Comparison of ENCODE assay signal across 15 cellular contexts in the genomic region with DNA sequence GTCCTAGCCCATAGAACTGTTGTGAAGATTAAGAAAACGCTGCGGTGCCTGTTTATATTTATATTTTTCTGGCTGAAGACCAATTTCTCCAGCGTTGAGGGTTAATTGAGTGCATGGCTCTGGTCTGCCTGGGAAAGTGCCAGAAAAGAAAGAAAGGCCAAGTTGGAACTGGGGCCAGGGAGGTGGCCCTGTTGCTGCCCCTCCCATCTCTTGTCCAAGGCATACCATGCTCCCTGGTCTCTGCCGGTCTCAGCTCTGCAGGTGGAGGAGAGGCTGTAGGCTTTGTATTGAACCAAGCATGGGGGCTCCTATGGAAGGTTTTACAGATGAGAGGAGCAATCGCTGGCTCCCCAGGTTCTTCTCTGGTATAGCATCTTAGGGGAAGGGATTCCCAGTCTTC.
DNase-seq lines count a peak whose midpoint lies in the region; ATAC-seq, FAIRE-seq and TF ChIP-seq lines count a peak whose summit lies in the region.
"Had no signal": no experiment of that assay in that cellular context is flagged by ENCODE, and none has a peak within 500 bp of the region (broad histone marks: within the 10 kb centered on the region; RNA-seq: fewer than 3 reads in every experiment).

No MANE protein-coding gene starts in this region.

- no peaks in the 10 kb centered on the region for H3K27me3 ChIP-seq in BE2C
- no peaks in the 10 kb centered on the region for H3K27me3 ChIP-seq in CD4-positive, alpha-beta T cell (ENCODE audit: control insufficient read depth, insufficient read depth, low read length)
- peaks cover 51% of the 10 kb centered on the region for H3K27me3 ChIP-seq in foreskin keratinocyte
- no peaks in the 10 kb centered on the region for H3K27me3 ChIP-seq in GM23338 (ENCODE audit: insufficient read depth)

- no peak for TF ChIP-seq POLR2A in GM12892 (IDR thresholded peaks at IDR 0.05; ENCODE audit: low read depth, low read length)

- H3F3A ChIP-seq in GM23338 (replicated peaks; ENCODE audit: low read depth), result no peaks in the 10 kb centered on the region

- H3K36me3 ChIP-seq in BE2C (no peaks in the 10 kb centered on the region), GM23338 (ENCODE audit: insufficient read depth) (no peaks in the 10 kb centered on the region)

- no peak overlapping the region for H3K27ac ChIP-seq in CD4-positive, alpha-beta T cell (ENCODE audit: low read depth, low read length)
- H3K27ac ChIP-seq in foreskin keratinocyte (no peak overlapping the region), GM23338 (ENCODE audit: low read depth) (no peak overlapping the region)

- H3K27ac Mint-ChIP-seq in CD4-positive, alpha-beta T cell, result peak overlapping the region; percentile 86
- H3K27ac Mint-ChIP-seq in GM23338, result no peak overlapping the region
- H3K27ac Mint-ChIP-seq: HFFc6 had no signal

- H3K9me3 Mint-ChIP-seq in CD4-positive, alpha-beta T cell, result no peaks in the 10 kb centered on the region
- H3K9me3 Mint-ChIP-seq in GM23338, result no peaks in the 10 kb centered on the region
- H3K9me3 Mint-ChIP-seq: HFFc6 had no signal

- no peaks in the 10 kb centered on the region for H3K9me3 ChIP-seq in BE2C
- no peaks in the 10 kb centered on the region for H3K9me3 ChIP-seq in CD4-positive, alpha-beta T cell (ENCODE audit: control insufficient read depth, low read length)

- no peak for ATAC-seq in CD4-positive, alpha-beta T cell (ENCODE audit: poor library complexity)
- no peak for ATAC-seq in foreskin keratinocyte
- ATAC-seq in GM23338, result no peak
- ATAC-seq: Right ventricle myocardium inferior had no signal

- H3K4me3 ChIP-seq in BE2C (ENCODE audit: low read depth, low read length) (no peak overlapping the region), GM23338 (no peak overlapping the region)

- DNase-seq in BE2C (peak; percentile 43), RPMI8226 (peak; percentile 50), germinal center (ENCODE audit: low spot score) (peak; percentile 1), foreskin keratinocyte (no peak), GM12892 (ENCODE audit: insufficient read length) (no peak), GM23338 (ENCODE audit: low spot score) (no peak)
- no peak for DNase-seq in CD4-positive, alpha-beta T cell
- DNase-seq: DMS 273 treated with DMSO at 0.1 percent for 48 hours, EL, HFFc6, Karpas-422, NCI-H187 treated with DMSO at 0.1 percent for 48 hours, NCI-H446 treated with DMSO at 0.1 percent for 48 hours, NCI-H748 treated with DMSO at 0.1 percent for 48 hours had no signal

- CTCF ChIA-PET in CD4-positive, alpha-beta T cell (lab: Charles Lee), result no interaction called here

- TF ChIP-seq CTCF in BE2C (IDR thresholded peaks at IDR 0.05; ENCODE audit: low read depth, low read length) (no peak), foreskin keratinocyte (conservative IDR thresholded peaks at IDR 0.05) (no peak), GM23338 (conservative IDR thresholded peaks at IDR 0.05; ENCODE audit: low read depth in 2 of 2) (no peak)
- TF ChIP-seq CTCF in CD4-positive, alpha-beta T cell (IDR thresholded peaks at IDR 0.05), result no peak

- no peaks in the 10 kb centered on the region for H3K79me2 ChIP-seq in GM23338 (replicated peaks; ENCODE audit: insufficient read depth)

- no peaks in the 10 kb centered on the region for H3K9me2 ChIP-seq in GM23338 (ENCODE audit: insufficient read depth)

- no peak overlapping the region for H3K4me2 ChIP-seq in GM23338

- no peaks in the 10 kb centered on the region for H4K20me1 ChIP-seq in GM23338 (replicated peaks; ENCODE audit: insufficient read depth)

- H3K36me3 Mint-ChIP-seq in CD4-positive, alpha-beta T cell (ENCODE audit: low read depth), result no peaks in the 10 kb centered on the region
- no peaks in the 10 kb centered on the region for H3K36me3 Mint-ChIP-seq in GM23338 (ENCODE audit: low read depth)

- POLR2A ChIA-PET in CD4-positive, alpha-beta T cell (lab: Charles Lee), result no interaction called here

- H3K4me3 Mint-ChIP-seq in CD4-positive, alpha-beta T cell, result no peak overlapping the region
- no peak overlapping the region for H3K4me3 Mint-ChIP-seq in GM23338
- H3K4me3 Mint-ChIP-seq: HFFc6 had no signal

- no peak overlapping the region for H2AFZ ChIP-seq in GM23338

- H3K4me1 Mint-ChIP-seq in CD4-positive, alpha-beta T cell (ENCODE audit: low read depth), result peaks cover 41% of the 10 kb centered on the region
- H3K4me1 Mint-ChIP-seq in GM23338, result peaks cover 38% of the 10 kb centered on the region

- H3K27me3 Mint-ChIP-seq in CD4-positive, alpha-beta T cell, result no peaks in the 10 kb centered on the region
- H3K27me3 Mint-ChIP-seq in GM23338 (ENCODE audit: insufficient read depth, low read depth, poor library complexity), result peaks cover 11% of the 10 kb centered on the region

- intact Hi-C loops in CD4-positive, alpha-beta T cell (cut with DNase I, micrococcal nuclease), result no loop called here

- H3K4me1 ChIP-seq in BE2C, result peaks cover 5% of the 10 kb centered on the region; the same call in 1 of the 2 replicates
- H3K4me1 ChIP-seq in foreskin keratinocyte, result no peaks in the 10 kb centered on the region
- H3K4me1 ChIP-seq in GM23338 (ENCODE audit: insufficient read depth), result peaks cover 35% of the 10 kb centered on the region

- no peak for FAIRE-seq in GM12892 (lab: Jason Lieb, UNC)

TF ChIP-seq in GM23338, 12 proteins besides CTCF, POLR2A, EP300 and RAD21:
- TF ChIP-seq NANOG (IDR thresholded peaks at IDR 0.05; ENCODE audit: borderline replicate concordance) (no peak), CREB1 (CRISPR knock-in tag; IDR thresholded peaks at IDR 0.05; ENCODE audit: low read depth) (no peak), ZNF114 (CRISPR knock-in tag; IDR thresholded peaks at IDR 0.05) (no peak), ZNF331 (CRISPR knock-in tag; IDR thresholded peaks at IDR 0.05; ENCODE audit: low read depth) (no peak)
- TF ChIP-seq, protein P1, sequence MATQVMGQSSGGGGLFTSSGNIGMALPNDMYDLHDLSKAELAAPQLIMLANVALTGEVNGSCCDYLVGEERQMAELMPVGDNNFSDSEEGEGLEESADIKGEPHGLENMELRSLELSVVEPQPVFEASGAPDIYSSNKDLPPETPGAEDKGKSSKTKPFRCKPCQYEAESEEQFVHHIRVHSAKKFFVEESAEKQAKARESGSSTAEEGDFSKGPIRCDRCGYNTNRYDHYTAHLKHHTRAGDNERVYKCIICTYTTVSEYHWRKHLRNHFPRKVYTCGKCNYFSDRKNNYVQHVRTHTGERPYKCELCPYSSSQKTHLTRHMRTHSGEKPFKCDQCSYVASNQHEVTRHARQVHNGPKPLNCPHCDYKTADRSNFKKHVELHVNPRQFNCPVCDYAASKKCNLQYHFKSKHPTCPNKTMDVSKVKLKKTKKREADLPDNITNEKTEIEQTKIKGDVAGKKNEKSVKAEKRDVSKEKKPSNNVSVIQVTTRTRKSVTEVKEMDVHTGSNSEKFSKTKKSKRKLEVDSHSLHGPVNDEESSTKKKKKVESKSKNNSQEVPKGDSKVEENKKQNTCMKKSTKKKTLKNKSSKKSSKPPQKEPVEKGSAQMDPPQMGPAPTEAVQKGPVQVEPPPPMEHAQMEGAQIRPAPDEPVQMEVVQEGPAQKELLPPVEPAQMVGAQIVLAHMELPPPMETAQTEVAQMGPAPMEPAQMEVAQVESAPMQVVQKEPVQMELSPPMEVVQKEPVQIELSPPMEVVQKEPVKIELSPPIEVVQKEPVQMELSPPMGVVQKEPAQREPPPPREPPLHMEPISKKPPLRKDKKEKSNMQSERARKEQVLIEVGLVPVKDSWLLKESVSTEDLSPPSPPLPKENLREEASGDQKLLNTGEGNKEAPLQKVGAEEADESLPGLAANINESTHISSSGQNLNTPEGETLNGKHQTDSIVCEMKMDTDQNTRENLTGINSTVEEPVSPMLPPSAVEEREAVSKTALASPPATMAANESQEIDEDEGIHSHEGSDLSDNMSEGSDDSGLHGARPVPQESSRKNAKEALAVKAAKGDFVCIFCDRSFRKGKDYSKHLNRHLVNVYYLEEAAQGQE (IDR thresholded peaks at IDR 0.05; ENCODE audit: unreplicated experiment), result no peak

Comparison
In these comparisons a context has a peak if more than half of its experiments do, and no peak if none do; other contexts are left out.
1. DNase-seq: peak in BE2C (single experiment), RPMI8226 (single experiment) and germinal center (single experiment); none in CD4-positive, alpha-beta T cell (0 of 10), foreskin keratinocyte (0 of 2), GM12892 (single experiment) and GM23338 (single experiment).